ENCODE assay signal across 8 cellular contexts in genomic region chr21:44143380-44143779, GRCh38. TPM values are rescaled to one million over a fixed set of nuclear protein-coding genes. Genes with fewer than 3 reads are reported as not detected.
DNase-seq lines count a peak whose midpoint lies in the region; ATAC-seq and TF ChIP-seq lines count a peak whose summit lies in the region.
"Not testable (repeated sequence)": the region's sequence is repeated elsewhere in the genome, so short reads cannot be mapped to it uniquely, and the experiment has no call there.

No MANE protein-coding gene starts in this region.

- not testable (repeated sequence) for H3K4me1 ChIP-seq in CD4-positive, CD25-positive, alpha-beta regulatory T cell (ENCODE audit: control insufficient read depth, insufficient read depth, low read length, poor library complexity, severe bottlenecking)

- not testable (repeated sequence) for H3K27ac Mint-ChIP-seq in CD4-positive, CD25-positive, alpha-beta regulatory T cell; activated B cell treated with CpG ODN at 0.5 μM for 24 hours; central memory CD8-positive, alpha-beta T cell (ENCODE audit: low read depth)

- not testable (repeated sequence) for H3K9me3 Mint-ChIP-seq in CD4-positive, CD25-positive, alpha-beta regulatory T cell; activated B cell treated with CpG ODN at 0.5 μM for 24 hours; activated T-cell treated with anti-CD3 and anti-CD28 coated beads, Interleukin-2, amount 50 U/mL, for 4 hours; central memory CD8-positive, alpha-beta T cell

- not testable (repeated sequence) for H3K27me3 ChIP-seq in CD4-positive, CD25-positive, alpha-beta regulatory T cell (ENCODE audit: control insufficient read depth, insufficient read depth, low read length)

- POLR2A ChIA-PET in activated B cell treated with CpG ODN at 0.5 μM for 24 hours (lab: Charles Lee), result not testable (repeated sequence)

- H3K27ac ChIP-seq in CD4-positive, CD25-positive, alpha-beta regulatory T cell (ENCODE audit: insufficient read depth, low read length, poor library complexity, severe bottlenecking), result not testable (repeated sequence)

- not testable (repeated sequence) for H3K36me3 ChIP-seq in CD4-positive, CD25-positive, alpha-beta regulatory T cell (ENCODE audit: control insufficient read depth, insufficient read depth, low read length)

- H3K36me3 Mint-ChIP-seq in CD4-positive, CD25-positive, alpha-beta regulatory T cell; activated B cell treated with CpG ODN at 0.5 μM for 24 hours (ENCODE audit: low read depth); activated T-cell treated with anti-CD3 and anti-CD28 coated beads, Interleukin-2, amount 50 U/mL, for 4 hours (ENCODE audit: insufficient read depth); central memory CD8-positive, alpha-beta T cell (ENCODE audit: insufficient read depth): not testable (repeated sequence)

- H3K4me3 ChIP-seq in CD4-positive, CD25-positive, alpha-beta regulatory T cell (ENCODE audit: low read depth, low read length), result not testable (repeated sequence)

- not testable (repeated sequence) for H3K9me3 ChIP-seq in CD4-positive, CD25-positive, alpha-beta regulatory T cell (ENCODE audit: control insufficient read depth in 2 of 2, low read length in 2 of 2)

- DNase-seq in CD4-positive, CD25-positive, alpha-beta regulatory T cell; activated B cell treated with CpG ODN at 0.5 μM for 24 hours: not testable (repeated sequence)
- peak; percentile 29 for DNase-seq in activated T-cell treated with anti-CD3 and anti-CD28 coated beads, Interleukin-2, amount 50 U/mL, for 4 hours
- DNase-seq in central memory CD8-positive, alpha-beta T cell (ENCODE audit: low spot score in 2 of 2), result peak in 1 of 2 donors; percentile 45
- peak; percentile 15 for DNase-seq in stimulated activated CD8-positive, alpha-beta memory T cell treated with anti-CD3 and anti-CD28 coated beads, Interleukin-4, amount 100 ng/mL, for 24 hours (ENCODE audit: low read depth)

- intact Hi-C loops in activated B cell treated with CpG ODN at 0.5 μM for 24 hours (cut with micrococcal nuclease), result not testable (repeated sequence)

- ATAC-seq in CD4-positive, CD25-positive, alpha-beta regulatory T cell (ENCODE audit: low read depth in 2 of 2), result peak; percentile 39 to 56
- ATAC-seq in GM18907 (IDR thresholded peaks at IDR 0.05; ENCODE audit: unreplicated experiment), result peak; percentile 42
- ATAC-seq in GM21825 (IDR thresholded peaks at IDR 0.05; ENCODE audit: unreplicated experiment), result peak; percentile 48
- peak; percentile 58 for ATAC-seq in HG03354 (IDR thresholded peaks at IDR 0.05; ENCODE audit: poor library complexity, severe bottlenecking, unreplicated experiment)
- peak; percentile 67 for ATAC-seq in activated B cell treated with CpG ODN at 0.5 μM for 24 hours (ENCODE audit: low read depth)
- peak; percentile 44 to 71 for ATAC-seq in activated T-cell treated with anti-CD3 and anti-CD28 coated beads, Interleukin-2, amount 50 U/mL, for 4 hours
- peak; percentile 81 for ATAC-seq in central memory CD8-positive, alpha-beta T cell (replicated peaks; ENCODE audit: extremely low read depth, poor library complexity, severe bottlenecking)

- not testable (repeated sequence) for H3K4me1 Mint-ChIP-seq in CD4-positive, CD25-positive, alpha-beta regulatory T cell; activated B cell treated with CpG ODN at 0.5 μM for 24 hours; activated T-cell treated with anti-CD3 and anti-CD28 coated beads, Interleukin-2, amount 50 U/mL, for 4 hours (ENCODE audit: low read depth); central memory CD8-positive, alpha-beta T cell

- not testable (repeated sequence) for H3K4me3 Mint-ChIP-seq in CD4-positive, CD25-positive, alpha-beta regulatory T cell; activated B cell treated with CpG ODN at 0.5 μM for 24 hours; activated T-cell treated with anti-CD3 and anti-CD28 coated beads, Interleukin-2, amount 50 U/mL, for 4 hours; central memory CD8-positive, alpha-beta T cell

- CTCF ChIA-PET in activated B cell treated with CpG ODN at 0.5 μM for 24 hours (lab: Charles Lee), result not testable (repeated sequence)

- not testable (repeated sequence) for TF ChIP-seq CTCF in activated B cell treated with CpG ODN at 0.5 μM for 24 hours (IDR thresholded peaks at IDR 0.05)

- not testable (repeated sequence) for H3K27me3 Mint-ChIP-seq in CD4-positive, CD25-positive, alpha-beta regulatory T cell; activated B cell treated with CpG ODN at 0.5 μM for 24 hours; activated T-cell treated with anti-CD3 and anti-CD28 coated beads, Interleukin-2, amount 50 U/mL, for 4 hours (ENCODE audit: low read depth); central memory CD8-positive, alpha-beta T cell

RNA-seq across cellular contexts. Expression of gene GATD3, which starts 9.9 kb away (rescaled TPM):
- total RNA-seq in CD4-positive, CD25-positive, alpha-beta regulatory T cell, result 32.1 TPM
- 10 to 100 TPM in 2 of 4 donors, 1 to 10 TPM in 2; 3.9 to 51.4 (median 27.6) TPM for polyA plus RNA-seq in CD4-positive, CD25-positive, alpha-beta regulatory T cell
- total RNA-seq in activated B cell treated with CpG ODN at 0.5 μM for 24 hours, result 16.7 and 18.9 TPM in 2 replicates
- total RNA-seq in activated T-cell treated with anti-CD3 and anti-CD28 coated beads, Interleukin-2, amount 50 U/mL, for 4 hours, result 10 to 100 TPM in 1 of 3 donors, 1 to 10 TPM in 2; 7.3 to 63.8 (median 9.3) TPM

RNA-seq across cellular contexts. Expression of gene PWP2, which starts 36.2 kb away (rescaled TPM):
- 17.6 TPM for total RNA-seq in CD4-positive, CD25-positive, alpha-beta regulatory T cell
- polyA plus RNA-seq in CD4-positive, CD25-positive, alpha-beta regulatory T cell, result 10 to 100 TPM in 1 of 4 donors, 1 to 10 TPM in 1, under 1 TPM in 2; 0.78 to 15.7 (median 4.1) TPM
- 8.7 and 11.8 TPM in 2 replicates for total RNA-seq in activated B cell treated with CpG ODN at 0.5 μM for 24 hours
- 100 to 1,000 TPM in 1 of 3 donors, 10 to 100 TPM in 2; 24.6 to 145 (median 27.1) TPM for total RNA-seq in activated T-cell treated with anti-CD3 and anti-CD28 coated beads, Interleukin-2, amount 50 U/mL, for 4 hours
